Comparison of ENCODE assay signal across 1 cellular context in the genomic region with DNA sequence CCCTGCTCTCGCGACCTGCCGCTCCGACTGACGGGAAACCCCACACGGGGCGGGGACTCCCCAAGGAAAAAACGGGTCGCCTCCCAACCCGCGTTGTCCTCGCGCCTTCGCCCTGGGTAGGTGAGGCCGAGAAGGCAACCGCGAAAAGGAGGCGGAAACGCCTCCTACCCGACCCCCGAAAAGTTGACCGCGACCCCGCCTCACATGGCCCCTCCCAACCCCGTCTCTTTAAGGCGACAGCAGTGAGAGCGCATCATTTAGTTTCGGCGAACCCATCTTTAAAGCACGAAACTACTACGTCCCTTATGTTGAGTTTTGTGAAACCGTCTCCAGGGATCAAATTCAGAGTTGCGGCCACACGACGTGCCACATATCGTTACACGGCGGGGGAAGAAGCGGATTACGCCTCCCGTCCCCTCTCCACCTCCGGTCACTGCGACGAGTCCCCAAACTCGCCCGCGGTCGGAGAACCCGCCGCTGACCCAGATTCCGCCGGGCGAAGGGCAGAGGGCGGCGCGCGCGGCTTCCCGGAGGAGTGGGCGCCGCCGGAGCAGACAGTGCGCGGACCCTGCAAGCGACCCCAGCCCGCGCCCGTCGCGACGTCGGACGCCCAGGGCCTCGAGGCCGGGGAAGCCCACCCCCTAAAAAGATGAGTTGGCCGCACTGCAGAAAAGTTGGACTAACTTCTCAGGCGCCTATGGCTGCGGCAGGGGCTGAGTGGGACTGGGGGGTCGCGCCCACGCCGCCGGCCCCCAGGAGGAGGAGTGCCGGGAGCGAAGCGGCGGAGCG.
TF ChIP-seq lines count a peak whose summit lies in the region.

No MANE protein-coding gene starts in this region.

TF ChIP-seq in K562, 482 proteins besides CTCF, POLR2A, EP300 and RAD21 (continued from another document and continues in another):
- TF ChIP-seq, protein P1, sequence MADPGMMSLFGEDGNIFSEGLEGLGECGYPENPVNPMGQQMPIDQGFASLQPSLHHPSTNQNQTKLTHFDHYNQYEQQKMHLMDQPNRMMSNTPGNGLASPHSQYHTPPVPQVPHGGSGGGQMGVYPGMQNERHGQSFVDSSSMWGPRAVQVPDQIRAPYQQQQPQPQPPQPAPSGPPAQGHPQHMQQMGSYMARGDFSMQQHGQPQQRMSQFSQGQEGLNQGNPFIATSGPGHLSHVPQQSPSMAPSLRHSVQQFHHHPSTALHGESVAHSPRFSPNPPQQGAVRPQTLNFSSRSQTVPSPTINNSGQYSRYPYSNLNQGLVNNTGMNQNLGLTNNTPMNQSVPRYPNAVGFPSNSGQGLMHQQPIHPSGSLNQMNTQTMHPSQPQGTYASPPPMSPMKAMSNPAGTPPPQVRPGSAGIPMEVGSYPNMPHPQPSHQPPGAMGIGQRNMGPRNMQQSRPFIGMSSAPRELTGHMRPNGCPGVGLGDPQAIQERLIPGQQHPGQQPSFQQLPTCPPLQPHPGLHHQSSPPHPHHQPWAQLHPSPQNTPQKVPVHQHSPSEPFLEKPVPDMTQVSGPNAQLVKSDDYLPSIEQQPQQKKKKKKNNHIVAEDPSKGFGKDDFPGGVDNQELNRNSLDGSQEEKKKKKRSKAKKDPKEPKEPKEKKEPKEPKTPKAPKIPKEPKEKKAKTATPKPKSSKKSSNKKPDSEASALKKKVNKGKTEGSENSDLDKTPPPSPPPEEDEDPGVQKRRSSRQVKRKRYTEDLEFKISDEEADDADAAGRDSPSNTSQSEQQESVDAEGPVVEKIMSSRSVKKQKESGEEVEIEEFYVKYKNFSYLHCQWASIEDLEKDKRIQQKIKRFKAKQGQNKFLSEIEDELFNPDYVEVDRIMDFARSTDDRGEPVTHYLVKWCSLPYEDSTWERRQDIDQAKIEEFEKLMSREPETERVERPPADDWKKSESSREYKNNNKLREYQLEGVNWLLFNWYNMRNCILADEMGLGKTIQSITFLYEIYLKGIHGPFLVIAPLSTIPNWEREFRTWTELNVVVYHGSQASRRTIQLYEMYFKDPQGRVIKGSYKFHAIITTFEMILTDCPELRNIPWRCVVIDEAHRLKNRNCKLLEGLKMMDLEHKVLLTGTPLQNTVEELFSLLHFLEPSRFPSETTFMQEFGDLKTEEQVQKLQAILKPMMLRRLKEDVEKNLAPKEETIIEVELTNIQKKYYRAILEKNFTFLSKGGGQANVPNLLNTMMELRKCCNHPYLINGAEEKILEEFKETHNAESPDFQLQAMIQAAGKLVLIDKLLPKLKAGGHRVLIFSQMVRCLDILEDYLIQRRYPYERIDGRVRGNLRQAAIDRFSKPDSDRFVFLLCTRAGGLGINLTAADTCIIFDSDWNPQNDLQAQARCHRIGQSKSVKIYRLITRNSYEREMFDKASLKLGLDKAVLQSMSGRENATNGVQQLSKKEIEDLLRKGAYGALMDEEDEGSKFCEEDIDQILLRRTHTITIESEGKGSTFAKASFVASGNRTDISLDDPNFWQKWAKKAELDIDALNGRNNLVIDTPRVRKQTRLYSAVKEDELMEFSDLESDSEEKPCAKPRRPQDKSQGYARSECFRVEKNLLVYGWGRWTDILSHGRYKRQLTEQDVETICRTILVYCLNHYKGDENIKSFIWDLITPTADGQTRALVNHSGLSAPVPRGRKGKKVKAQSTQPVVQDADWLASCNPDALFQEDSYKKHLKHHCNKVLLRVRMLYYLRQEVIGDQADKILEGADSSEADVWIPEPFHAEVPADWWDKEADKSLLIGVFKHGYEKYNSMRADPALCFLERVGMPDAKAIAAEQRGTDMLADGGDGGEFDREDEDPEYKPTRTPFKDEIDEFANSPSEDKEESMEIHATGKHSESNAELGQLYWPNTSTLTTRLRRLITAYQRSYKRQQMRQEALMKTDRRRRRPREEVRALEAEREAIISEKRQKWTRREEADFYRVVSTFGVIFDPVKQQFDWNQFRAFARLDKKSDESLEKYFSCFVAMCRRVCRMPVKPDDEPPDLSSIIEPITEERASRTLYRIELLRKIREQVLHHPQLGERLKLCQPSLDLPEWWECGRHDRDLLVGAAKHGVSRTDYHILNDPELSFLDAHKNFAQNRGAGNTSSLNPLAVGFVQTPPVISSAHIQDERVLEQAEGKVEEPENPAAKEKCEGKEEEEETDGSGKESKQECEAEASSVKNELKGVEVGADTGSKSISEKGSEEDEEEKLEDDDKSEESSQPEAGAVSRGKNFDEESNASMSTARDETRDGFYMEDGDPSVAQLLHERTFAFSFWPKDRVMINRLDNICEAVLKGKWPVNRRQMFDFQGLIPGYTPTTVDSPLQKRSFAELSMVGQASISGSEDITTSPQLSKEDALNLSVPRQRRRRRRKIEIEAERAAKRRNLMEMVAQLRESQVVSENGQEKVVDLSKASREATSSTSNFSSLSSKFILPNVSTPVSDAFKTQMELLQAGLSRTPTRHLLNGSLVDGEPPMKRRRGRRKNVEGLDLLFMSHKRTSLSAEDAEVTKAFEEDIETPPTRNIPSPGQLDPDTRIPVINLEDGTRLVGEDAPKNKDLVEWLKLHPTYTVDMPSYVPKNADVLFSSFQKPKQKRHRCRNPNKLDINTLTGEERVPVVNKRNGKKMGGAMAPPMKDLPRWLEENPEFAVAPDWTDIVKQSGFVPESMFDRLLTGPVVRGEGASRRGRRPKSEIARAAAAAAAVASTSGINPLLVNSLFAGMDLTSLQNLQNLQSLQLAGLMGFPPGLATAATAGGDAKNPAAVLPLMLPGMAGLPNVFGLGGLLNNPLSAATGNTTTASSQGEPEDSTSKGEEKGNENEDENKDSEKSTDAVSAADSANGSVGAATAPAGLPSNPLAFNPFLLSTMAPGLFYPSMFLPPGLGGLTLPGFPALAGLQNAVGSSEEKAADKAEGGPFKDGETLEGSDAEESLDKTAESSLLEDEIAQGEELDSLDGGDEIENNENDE (IDR thresholded peaks at IDR 0.05; ENCODE audit: low read depth, low read length), result no peak
- no peak for TF ChIP-seq PHB (CRISPR knock-in tag; IDR thresholded peaks at IDR 0.05)
- no peak for TF ChIP-seq CBFA2T2 (conservative IDR thresholded peaks at IDR 0.05)
- TF ChIP-seq POLR2AphosphoS5 (IDR thresholded peaks at IDR 0.05; ENCODE audit: control insufficient read depth, insufficient read depth, low read depth, low read length), result peak; percentile 67
- TF ChIP-seq RBM17 (IDR thresholded peaks at IDR 0.05; ENCODE audit: borderline replicate concordance, low read depth, low read length), result no peak
- peak; percentile 15 for TF ChIP-seq NEUROD1 (IDR thresholded peaks at IDR 0.05; ENCODE audit: borderline replicate concordance, low read depth, low read length, partially characterized antibody)
- TF ChIP-seq NR4A1 (CRISPR knock-in tag; IDR thresholded peaks at IDR 0.05), result no peak
- TF ChIP-seq NR4A1 (tag; IDR thresholded peaks at IDR 0.05), result no peak
- no peak for TF ChIP-seq ZKSCAN8 (CRISPR knock-in tag; IDR thresholded peaks at IDR 0.05)
- TF ChIP-seq HNRNPUL1 (IDR thresholded peaks at IDR 0.05; ENCODE audit: low read length), result no peak
- 0 out of 2 replicates have a peak, but pooled peaks have one; percentile 29 for TF ChIP-seq IRF2 (CRISPR knock-in tag; IDR thresholded peaks at IDR 0.05)
- no peak for TF ChIP-seq MTF1 (CRISPR knock-in tag; IDR thresholded peaks at IDR 0.05; ENCODE audit: borderline replicate concordance)
- TF ChIP-seq, protein P2, sequence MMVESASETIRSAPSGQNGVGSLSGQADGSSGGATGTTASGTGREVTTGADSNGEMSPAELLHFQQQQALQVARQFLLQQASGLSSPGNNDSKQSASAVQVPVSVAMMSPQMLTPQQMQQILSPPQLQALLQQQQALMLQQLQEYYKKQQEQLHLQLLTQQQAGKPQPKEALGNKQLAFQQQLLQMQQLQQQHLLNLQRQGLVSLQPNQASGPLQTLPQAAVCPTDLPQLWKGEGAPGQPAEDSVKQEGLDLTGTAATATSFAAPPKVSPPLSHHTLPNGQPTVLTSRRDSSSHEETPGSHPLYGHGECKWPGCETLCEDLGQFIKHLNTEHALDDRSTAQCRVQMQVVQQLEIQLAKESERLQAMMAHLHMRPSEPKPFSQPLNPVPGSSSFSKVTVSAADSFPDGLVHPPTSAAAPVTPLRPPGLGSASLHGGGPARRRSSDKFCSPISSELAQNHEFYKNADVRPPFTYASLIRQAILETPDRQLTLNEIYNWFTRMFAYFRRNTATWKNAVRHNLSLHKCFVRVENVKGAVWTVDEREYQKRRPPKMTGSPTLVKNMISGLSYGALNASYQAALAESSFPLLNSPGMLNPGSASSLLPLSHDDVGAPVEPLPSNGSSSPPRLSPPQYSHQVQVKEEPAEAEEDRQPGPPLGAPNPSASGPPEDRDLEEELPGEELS (CRISPR knock-in tag; IDR thresholded peaks at IDR 0.05; ENCODE audit: borderline replicate concordance), result 0 out of 2 replicates have a peak, but pooled peaks have one; percentile 43
- no peak for TF ChIP-seq ZSCAN32 (CRISPR knock-in tag; IDR thresholded peaks at IDR 0.05)
- TF ChIP-seq ZFP36 (IDR thresholded peaks at IDR 0.05; ENCODE audit: low read depth, low read length, partially characterized antibody), result no peak
- TF ChIP-seq, protein P3, sequence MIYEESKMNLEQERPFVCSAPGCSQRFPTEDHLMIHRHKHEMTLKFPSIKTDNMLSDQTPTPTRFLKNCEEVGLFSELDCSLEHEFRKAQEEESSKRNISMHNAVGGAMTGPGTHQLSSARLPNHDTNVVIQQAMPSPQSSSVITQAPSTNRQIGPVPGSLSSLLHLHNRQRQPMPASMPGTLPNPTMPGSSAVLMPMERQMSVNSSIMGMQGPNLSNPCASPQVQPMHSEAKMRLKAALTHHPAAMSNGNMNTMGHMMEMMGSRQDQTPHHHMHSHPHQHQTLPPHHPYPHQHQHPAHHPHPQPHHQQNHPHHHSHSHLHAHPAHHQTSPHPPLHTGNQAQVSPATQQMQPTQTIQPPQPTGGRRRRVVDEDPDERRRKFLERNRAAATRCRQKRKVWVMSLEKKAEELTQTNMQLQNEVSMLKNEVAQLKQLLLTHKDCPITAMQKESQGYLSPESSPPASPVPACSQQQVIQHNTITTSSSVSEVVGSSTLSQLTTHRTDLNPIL (CRISPR knock-in tag; IDR thresholded peaks at IDR 0.05), result no peak
- TF ChIP-seq BDP1 (IDR thresholded peaks at IDR 0.05; ENCODE audit: insufficient read depth, insufficient read length), result no peak
- TF ChIP-seq SMARCE1 (IDR thresholded peaks at IDR 0.05), result peak; percentile 31; the same call in 1 of the 2 replicates
- peak; percentile 53 for TF ChIP-seq RBM22 (IDR thresholded peaks at IDR 0.05; ENCODE audit: low read depth, low read length, poor library complexity, severe bottlenecking)
- TF ChIP-seq SOX6 (IDR thresholded peaks at IDR 0.05), result no peak
- TF ChIP-seq FOS (IDR thresholded peaks at IDR 0.05; ENCODE audit: extremely low read depth, insufficient read length), result no peak
- TF ChIP-seq SRSF7 (optimal IDR thresholded peaks at IDR 0.05; ENCODE audit: low read depth, low read length), result no peak
- no peak for TF ChIP-seq CBFB (CRISPR knock-in tag; IDR thresholded peaks at IDR 0.05)
- TF ChIP-seq, protein P4, sequence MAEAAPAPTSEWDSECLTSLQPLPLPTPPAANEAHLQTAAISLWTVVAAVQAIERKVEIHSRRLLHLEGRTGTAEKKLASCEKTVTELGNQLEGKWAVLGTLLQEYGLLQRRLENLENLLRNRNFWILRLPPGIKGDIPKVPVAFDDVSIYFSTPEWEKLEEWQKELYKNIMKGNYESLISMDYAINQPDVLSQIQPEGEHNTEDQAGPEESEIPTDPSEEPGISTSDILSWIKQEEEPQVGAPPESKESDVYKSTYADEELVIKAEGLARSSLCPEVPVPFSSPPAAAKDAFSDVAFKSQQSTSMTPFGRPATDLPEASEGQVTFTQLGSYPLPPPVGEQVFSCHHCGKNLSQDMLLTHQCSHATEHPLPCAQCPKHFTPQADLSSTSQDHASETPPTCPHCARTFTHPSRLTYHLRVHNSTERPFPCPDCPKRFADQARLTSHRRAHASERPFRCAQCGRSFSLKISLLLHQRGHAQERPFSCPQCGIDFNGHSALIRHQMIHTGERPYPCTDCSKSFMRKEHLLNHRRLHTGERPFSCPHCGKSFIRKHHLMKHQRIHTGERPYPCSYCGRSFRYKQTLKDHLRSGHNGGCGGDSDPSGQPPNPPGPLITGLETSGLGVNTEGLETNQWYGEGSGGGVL (CRISPR knock-in tag; IDR thresholded peaks at IDR 0.05), result no peak
- TF ChIP-seq TRIM28 (IDR thresholded peaks at IDR 0.05), result no peak
- no peak; the same call in 1 of the 2 replicates for TF ChIP-seq ZNF24 (IDR thresholded peaks at IDR 0.05)
- no peak for TF ChIP-seq HMG20B (CRISPR knock-in tag; IDR thresholded peaks at IDR 0.05)
- peak; percentile 38 for TF ChIP-seq ZFX (CRISPR knock-in tag; IDR thresholded peaks at IDR 0.05)
- TF ChIP-seq ZFP30 (CRISPR knock-in tag; IDR thresholded peaks at IDR 0.05; ENCODE audit: borderline replicate concordance), result no peak
- no peak for TF ChIP-seq PCBP2 (IDR thresholded peaks at IDR 0.05; ENCODE audit: low read depth, low read length, poor library complexity, severe bottlenecking)
- TF ChIP-seq, protein P5, sequence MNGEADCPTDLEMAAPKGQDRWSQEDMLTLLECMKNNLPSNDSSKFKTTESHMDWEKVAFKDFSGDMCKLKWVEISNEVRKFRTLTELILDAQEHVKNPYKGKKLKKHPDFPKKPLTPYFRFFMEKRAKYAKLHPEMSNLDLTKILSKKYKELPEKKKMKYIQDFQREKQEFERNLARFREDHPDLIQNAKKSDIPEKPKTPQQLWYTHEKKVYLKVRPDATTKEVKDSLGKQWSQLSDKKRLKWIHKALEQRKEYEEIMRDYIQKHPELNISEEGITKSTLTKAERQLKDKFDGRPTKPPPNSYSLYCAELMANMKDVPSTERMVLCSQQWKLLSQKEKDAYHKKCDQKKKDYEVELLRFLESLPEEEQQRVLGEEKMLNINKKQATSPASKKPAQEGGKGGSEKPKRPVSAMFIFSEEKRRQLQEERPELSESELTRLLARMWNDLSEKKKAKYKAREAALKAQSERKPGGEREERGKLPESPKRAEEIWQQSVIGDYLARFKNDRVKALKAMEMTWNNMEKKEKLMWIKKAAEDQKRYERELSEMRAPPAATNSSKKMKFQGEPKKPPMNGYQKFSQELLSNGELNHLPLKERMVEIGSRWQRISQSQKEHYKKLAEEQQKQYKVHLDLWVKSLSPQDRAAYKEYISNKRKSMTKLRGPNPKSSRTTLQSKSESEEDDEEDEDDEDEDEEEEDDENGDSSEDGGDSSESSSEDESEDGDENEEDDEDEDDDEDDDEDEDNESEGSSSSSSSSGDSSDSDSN (IDR thresholded peaks at IDR 0.05; ENCODE audit: borderline replicate concordance in 1 of 2, low read depth in 2 of 2, low read length in 2 of 2), result peak; percentile 75 to 86; a peak in 3 of 4 replicates
- TF ChIP-seq PRMT5 (CRISPR knock-in tag; IDR thresholded peaks at IDR 0.05), result no peak
- no peak for TF ChIP-seq LEF1 (IDR thresholded peaks at IDR 0.05)
- TF ChIP-seq ZNF253 (CRISPR knock-in tag; conservative IDR thresholded peaks at IDR 0.05), result no peak
- TF ChIP-seq PRPF4 (IDR thresholded peaks at IDR 0.05; ENCODE audit: insufficient read depth, low read depth, low read length, poor library complexity, severe bottlenecking), result peak; percentile 49
- no peak for TF ChIP-seq TCF7L2 (IDR thresholded peaks at IDR 0.05; ENCODE audit: low read depth, low read length)
- TF ChIP-seq, protein P6, sequence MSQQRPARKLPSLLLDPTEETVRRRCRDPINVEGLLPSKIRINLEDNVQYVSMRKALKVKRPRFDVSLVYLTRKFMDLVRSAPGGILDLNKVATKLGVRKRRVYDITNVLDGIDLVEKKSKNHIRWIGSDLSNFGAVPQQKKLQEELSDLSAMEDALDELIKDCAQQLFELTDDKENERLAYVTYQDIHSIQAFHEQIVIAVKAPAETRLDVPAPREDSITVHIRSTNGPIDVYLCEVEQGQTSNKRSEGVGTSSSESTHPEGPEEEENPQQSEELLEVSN (IDR thresholded peaks at IDR 0.05; ENCODE audit: borderline replicate concordance in 1 of 2, extremely low read depth in 1 of 2, insufficient read depth in 1 of 2, insufficient read length in 1 of 2, low read depth in 1 of 2, low read length in 1 of 2, poor library complexity in 1 of 2, severe bottlenecking in 1 of 2), result peak; percentile 51 to 77
- TF ChIP-seq RUNX1 (IDR thresholded peaks at IDR 0.05; ENCODE audit: low read depth), result no peak
- TF ChIP-seq ZNF766 (CRISPR knock-in tag; conservative IDR thresholded peaks at IDR 0.05), result 0 out of 2 replicates have a peak, but pooled peaks have one; percentile 51
- no peak for TF ChIP-seq ILF3 (IDR thresholded peaks at IDR 0.05; ENCODE audit: borderline replicate concordance)
- TF ChIP-seq HDAC8 (tag; IDR thresholded peaks at IDR 0.05), result no peak
